Comparison of ENCODE assay signal across 1 cellular context in the genomic region with DNA sequence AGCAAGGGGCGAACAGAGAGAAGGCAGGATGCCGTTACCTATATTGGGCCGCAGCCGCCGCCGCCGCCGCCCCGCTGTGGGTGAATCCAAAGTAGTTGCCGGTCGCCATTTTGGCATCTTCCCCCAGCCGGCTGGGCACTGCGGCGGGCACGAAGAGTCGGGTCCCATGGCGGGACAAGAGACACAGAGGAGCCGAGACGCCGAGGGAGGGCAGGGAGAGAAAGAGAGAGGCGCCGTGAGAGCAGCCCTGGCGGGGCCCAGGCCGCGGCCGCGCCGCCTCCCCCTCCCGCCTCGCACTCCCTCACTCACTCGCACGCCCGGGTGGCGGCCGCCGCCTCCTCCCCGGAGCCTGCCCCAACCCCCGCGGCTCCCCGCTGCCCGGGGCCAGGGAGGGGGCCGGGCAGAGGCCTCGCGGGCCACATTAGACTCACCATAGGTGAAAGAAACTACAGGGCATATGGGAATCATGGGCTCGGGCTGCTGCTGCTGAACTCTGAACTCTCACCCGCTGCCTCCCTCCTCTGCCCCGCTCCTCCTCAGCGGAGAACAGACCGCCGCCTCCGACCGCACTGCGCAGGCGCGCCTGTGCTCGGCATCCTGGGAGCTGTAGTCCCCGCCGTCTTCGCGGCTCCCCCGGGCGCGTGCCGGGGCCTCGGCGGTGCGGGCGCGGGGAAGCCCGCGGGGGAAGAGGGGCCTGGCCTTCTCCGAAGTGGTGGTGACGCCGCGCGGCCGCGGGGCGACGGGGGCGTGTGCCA.
A peak's percentile ranks its signal among the peaks of the same experiment; 100 is the strongest.
TF ChIP-seq lines count a peak whose summit lies in the region.

TSS of gene ZFR (minus strand) at position 550 of the 755 bp plus-strand sequence. CDS start at position 468, 82 bp downstream.

TF ChIP-seq in K562, 482 proteins besides CTCF, POLR2A, EP300 and RAD21 (continued from another document and continues in another):
- TF ChIP-seq JUND (IDR thresholded peaks at IDR 0.05; ENCODE audit: borderline replicate concordance, low read depth, low read length) = no peak
- TF ChIP-seq JUND (tag; IDR thresholded peaks at IDR 0.05; ENCODE audit: borderline replicate concordance, low read depth, low read length) = peak; percentile 48; the same call in 1 of the 3 replicates
- TF ChIP-seq TAL1 (IDR thresholded peaks at IDR 0.05) = no peak
- no peak for TF ChIP-seq PHF20 (IDR thresholded peaks at IDR 0.05; ENCODE audit: partially characterized antibody)
- TF ChIP-seq XRCC5 (IDR thresholded peaks at IDR 0.05; ENCODE audit: low read depth, low read length) = no peak
- TF ChIP-seq ZNF561 (CRISPR knock-in tag; conservative IDR thresholded peaks at IDR 0.05) = no peak
- no peak for TF ChIP-seq POLR2H (tag; IDR thresholded peaks at IDR 0.05; ENCODE audit: low read depth)
- TF ChIP-seq TFAM (CRISPR knock-in tag; conservative IDR thresholded peaks at IDR 0.05) = no peak
- TF ChIP-seq SAP30 (IDR thresholded peaks at IDR 0.05; ENCODE audit: borderline replicate concordance, insufficient read depth, low read depth, low read length, poor library complexity, severe bottlenecking) = no peak
- TF ChIP-seq, protein P1, sequence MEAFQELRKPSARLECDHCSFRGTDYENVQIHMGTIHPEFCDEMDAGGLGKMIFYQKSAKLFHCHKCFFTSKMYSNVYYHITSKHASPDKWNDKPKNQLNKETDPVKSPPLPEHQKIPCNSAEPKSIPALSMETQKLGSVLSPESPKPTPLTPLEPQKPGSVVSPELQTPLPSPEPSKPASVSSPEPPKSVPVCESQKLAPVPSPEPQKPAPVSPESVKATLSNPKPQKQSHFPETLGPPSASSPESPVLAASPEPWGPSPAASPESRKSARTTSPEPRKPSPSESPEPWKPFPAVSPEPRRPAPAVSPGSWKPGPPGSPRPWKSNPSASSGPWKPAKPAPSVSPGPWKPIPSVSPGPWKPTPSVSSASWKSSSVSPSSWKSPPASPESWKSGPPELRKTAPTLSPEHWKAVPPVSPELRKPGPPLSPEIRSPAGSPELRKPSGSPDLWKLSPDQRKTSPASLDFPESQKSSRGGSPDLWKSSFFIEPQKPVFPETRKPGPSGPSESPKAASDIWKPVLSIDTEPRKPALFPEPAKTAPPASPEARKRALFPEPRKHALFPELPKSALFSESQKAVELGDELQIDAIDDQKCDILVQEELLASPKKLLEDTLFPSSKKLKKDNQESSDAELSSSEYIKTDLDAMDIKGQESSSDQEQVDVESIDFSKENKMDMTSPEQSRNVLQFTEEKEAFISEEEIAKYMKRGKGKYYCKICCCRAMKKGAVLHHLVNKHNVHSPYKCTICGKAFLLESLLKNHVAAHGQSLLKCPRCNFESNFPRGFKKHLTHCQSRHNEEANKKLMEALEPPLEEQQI (IDR thresholded peaks at IDR 0.05) = no peak
- TF ChIP-seq, protein P2, sequence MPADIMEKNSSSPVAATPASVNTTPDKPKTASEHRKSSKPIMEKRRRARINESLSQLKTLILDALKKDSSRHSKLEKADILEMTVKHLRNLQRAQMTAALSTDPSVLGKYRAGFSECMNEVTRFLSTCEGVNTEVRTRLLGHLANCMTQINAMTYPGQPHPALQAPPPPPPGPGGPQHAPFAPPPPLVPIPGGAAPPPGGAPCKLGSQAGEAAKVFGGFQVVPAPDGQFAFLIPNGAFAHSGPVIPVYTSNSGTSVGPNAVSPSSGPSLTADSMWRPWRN (IDR thresholded peaks at IDR 0.05; ENCODE audit: low read depth) = no peak
- TF ChIP-seq HNRNPL (IDR thresholded peaks at IDR 0.05; ENCODE audit: low read depth, low read length) = 0 out of 2 replicates have a peak, but pooled peaks have one; percentile 19
- peak; percentile 74 for TF ChIP-seq ZNF740 (CRISPR knock-in tag; IDR thresholded peaks at IDR 0.05)
- no peak; a peak in 1 of 4 replicates for TF ChIP-seq ZNF740 (tag; IDR thresholded peaks at IDR 0.05)
- 0 out of 2 replicates have a peak, but pooled peaks have one; percentile 67 for TF ChIP-seq ZBTB1 (CRISPR knock-in tag; IDR thresholded peaks at IDR 0.05; ENCODE audit: borderline replicate concordance, low read depth)
- no peak for TF ChIP-seq RBM14 (IDR thresholded peaks at IDR 0.05; ENCODE audit: borderline replicate concordance, insufficient read depth, low read depth, low read length)
- no peak for TF ChIP-seq NFE2L1 (tag; IDR thresholded peaks at IDR 0.05; ENCODE audit: borderline replicate concordance, low read depth)
- TF ChIP-seq ILF3 (IDR thresholded peaks at IDR 0.05; ENCODE audit: borderline replicate concordance) = 0 out of 2 replicates have a peak, but pooled peaks have one; percentile 44
- no peak for TF ChIP-seq PTTG1 (tag; IDR thresholded peaks at IDR 0.05; ENCODE audit: low read depth)
- TF ChIP-seq JUN (IDR thresholded peaks at IDR 0.05; ENCODE audit: borderline replicate concordance, low read depth, low read length) = peak; percentile 91; the same call in 1 of the 2 replicates
- TF ChIP-seq JUN (CRISPR knock-in tag; IDR thresholded peaks at IDR 0.05; ENCODE audit: borderline replicate concordance) = no peak
- TF ChIP-seq ZNF518B (CRISPR knock-in tag; IDR thresholded peaks at IDR 0.05) = no peak
- TF ChIP-seq HNRNPLL (IDR thresholded peaks at IDR 0.05; ENCODE audit: low read depth, low read length, poor library complexity, severe bottlenecking) = no peak
- TF ChIP-seq RB1 (IDR thresholded peaks at IDR 0.05; ENCODE audit: low read depth) = peak; percentile 83
- peak in 1 of 2 experiments; percentile 28; a peak in 1 of 4 replicates for TF ChIP-seq TRIM24 (IDR thresholded peaks at IDR 0.05)
- TF ChIP-seq BRF2 (IDR thresholded peaks at IDR 0.05; ENCODE audit: borderline replicate concordance, insufficient read depth, insufficient read length) = no peak
- TF ChIP-seq IRF2 (CRISPR knock-in tag; IDR thresholded peaks at IDR 0.05) = no peak
- no peak for TF ChIP-seq SIRT6 (IDR thresholded peaks at IDR 0.05; ENCODE audit: low read depth, low read length)
- no peak for TF ChIP-seq ZNF316 (IDR thresholded peaks at IDR 0.05)
- no peak for TF ChIP-seq ZNF699 (CRISPR knock-in tag; IDR thresholded peaks at IDR 0.05; ENCODE audit: insufficient replicate concordance)
- no peak for TF ChIP-seq ZNF766 (CRISPR knock-in tag; conservative IDR thresholded peaks at IDR 0.05)
- TF ChIP-seq KLF1 (tag; IDR thresholded peaks at IDR 0.05) = no peak
- TF ChIP-seq ZFPM2 (CRISPR knock-in tag; IDR thresholded peaks at IDR 0.05) = no peak
- TF ChIP-seq ZNF696 (CRISPR knock-in tag; conservative IDR thresholded peaks at IDR 0.05) = no peak
- peak; percentile 86 for TF ChIP-seq SUPT5H (IDR thresholded peaks at IDR 0.05)
- TF ChIP-seq MTA3 (IDR thresholded peaks at IDR 0.05; ENCODE audit: borderline replicate concordance) = peak; percentile 46; the same call in 1 of the 2 replicates
- no peak for TF ChIP-seq ZNF133 (CRISPR knock-in tag; IDR thresholded peaks at IDR 0.05)
- TF ChIP-seq SRSF9 (IDR thresholded peaks at IDR 0.05; ENCODE audit: borderline replicate concordance, low read depth, low read length) = no peak
- TF ChIP-seq HMBOX1 (IDR thresholded peaks at IDR 0.05) = no peak
- TF ChIP-seq PML (IDR thresholded peaks at IDR 0.05; ENCODE audit: low read length) = peak; percentile 60; the same call in 1 of the 2 replicates
- TF ChIP-seq HNRNPUL1 (IDR thresholded peaks at IDR 0.05; ENCODE audit: low read length) = no peak
- TF ChIP-seq ZNF277 (CRISPR knock-in tag; IDR thresholded peaks at IDR 0.05; ENCODE audit: borderline replicate concordance) = no peak
- peak; percentile 75; the same call in 1 of the 2 replicates for TF ChIP-seq ZBTB2 (IDR thresholded peaks at IDR 0.05)
- no peak for TF ChIP-seq KAT8 (IDR thresholded peaks at IDR 0.05; ENCODE audit: low read depth)
- no peak for TF ChIP-seq ZNF551 (CRISPR knock-in tag; IDR thresholded peaks at IDR 0.05)
- TF ChIP-seq NELFE (IDR thresholded peaks at IDR 0.05; ENCODE audit: insufficient read depth, insufficient read length) = no peak
- peak; percentile 79 for TF ChIP-seq TAF1 (IDR thresholded peaks at IDR 0.05; ENCODE audit: control insufficient read depth, extremely low read depth, insufficient read depth, low read length, severe bottlenecking)
- peak; percentile 52; the same call in 1 of the 2 replicates for TF ChIP-seq THAP12 (CRISPR knock-in tag; IDR thresholded peaks at IDR 0.05)
- no peak for TF ChIP-seq HEY1 (CRISPR knock-in tag; IDR thresholded peaks at IDR 0.05; ENCODE audit: borderline replicate concordance)
